8 cellular contexts compared by ENCODE assay signal in genomic region chr17:38922538-38923291, GRCh38. TPM values are rescaled to one million over a fixed set of nuclear protein-coding genes. Genes with fewer than 3 reads are reported as not detected.
DNase-seq lines count a peak whose midpoint lies in the region; ATAC-seq, FAIRE-seq and TF ChIP-seq lines count a peak whose summit lies in the region.

No MANE protein-coding gene starts in this region.

- no peaks in the 10 kb centered on the region for H3K9me3 ChIP-seq in A549
- no peaks in the 10 kb centered on the region for H3K9me3 ChIP-seq in HUES48 (ENCODE audit: control insufficient read depth, insufficient read depth, low read length)

- CTCF ChIA-PET in A549 (lab: Yijun Ruan, JAX) = interaction anchor here (0.8 to 6.3 kb wide), 13 partner anchors 9 to 252 kb away, joined by 3 to 50 read pairs (median 4); partner anchors contain the start of gene LASP1

- WGBS in A549 (ENCODE audit: missing lambda C conversion rate) = 79% methylated on average over 6 of the region's 6 CpGs

- TF ChIP-seq POLR2A in A549 (IDR thresholded peaks at IDR 0.05; ENCODE audit: low read length) = no peak

- no peaks in the 10 kb centered on the region for H3K27me3 ChIP-seq in HUES48 (ENCODE audit: control insufficient read depth, insufficient read depth, low read length)

- H3K27ac ChIP-seq in A549 = peak overlapping the region in 1 of 2 experiments; percentile 45; a peak in 3 of 6 replicates
- peak overlapping the region; percentile 76 for H3K27ac ChIP-seq in HUES48 (ENCODE audit: low read depth, low read length)

- ATAC-seq in A549 = peak; percentile 59 to 63
- no peak for ATAC-seq in activated T-helper 17 cell treated with anti-CD3 and anti-CD28 coated beads, Interleukin-2, amount 50 U/mL, for 72 hours (replicated peaks)
- ATAC-seq in Right ventricle myocardium superior (ENCODE audit: poor library complexity) = peak; percentile 67

- no peaks in the 10 kb centered on the region for H3K27me3 Mint-ChIP-seq in activated T-helper 17 cell treated with anti-CD3 and anti-CD28 coated beads, Interleukin-2, amount 50 U/mL, for 72 hours

- intact Hi-C loops in Right ventricle myocardium superior (cut with DNase I) = no loop called here

- no peak overlapping the region for H3K9ac ChIP-seq in HUES48 (ENCODE audit: low read depth, low read length)

- H3K4me3 ChIP-seq in A549 (no peak overlapping the region), HUES48 (ENCODE audit: low read depth, low read length) (no peak overlapping the region)

- POLR2A ChIA-PET in A549 (lab: Yijun Ruan, JAX) = interaction anchor here (0.6 to 1.1 kb wide), 2 partner anchors 52 to 231 kb away, joined by 3 read pairs; no protein-coding TSS in a partner anchor

- no peak for TF ChIP-seq CTCF in A549 (IDR thresholded peaks at IDR 0.05)

- H3K36me3 ChIP-seq in HUES48 (ENCODE audit: control insufficient read depth, insufficient read depth, low read length) = peaks cover 20% of the 10 kb centered on the region

- no peak for TF ChIP-seq EP300 in A549 (IDR thresholded peaks at IDR 0.05)

- no peak for FAIRE-seq in A549 (lab: Jason Lieb, UNC)

- H3K4me2 ChIP-seq in A549 = no peak overlapping the region

- H3K27ac Mint-ChIP-seq in activated T-helper 17 cell treated with anti-CD3 and anti-CD28 coated beads, Interleukin-2, amount 50 U/mL, for 72 hours = peak overlapping the region; percentile 42

- H3K9me3 Mint-ChIP-seq in activated T-helper 17 cell treated with anti-CD3 and anti-CD28 coated beads, Interleukin-2, amount 50 U/mL, for 72 hours = no peaks in the 10 kb centered on the region

- H3K36me3 Mint-ChIP-seq in activated T-helper 17 cell treated with anti-CD3 and anti-CD28 coated beads, Interleukin-2, amount 50 U/mL, for 72 hours (ENCODE audit: low read depth) = peaks cover 32% of the 10 kb centered on the region

- H3K4me1 ChIP-seq in A549 = peaks cover 11% of the 10 kb centered on the region; the same call in 1 of the 3 replicates
- peaks cover 18% of the 10 kb centered on the region for H3K4me1 ChIP-seq in HUES48 (ENCODE audit: control insufficient read depth, insufficient read depth, low read length)

- H3K4me3 Mint-ChIP-seq in activated T-helper 17 cell treated with anti-CD3 and anti-CD28 coated beads, Interleukin-2, amount 50 U/mL, for 72 hours = no peak overlapping the region

- DNase-seq in A549 (ENCODE audit: low read depth in 1 of 2, low spot score in 1 of 2) = no peak
- peak; percentile 63 for DNase-seq in Right ventricle myocardium superior
- DNase-seq in renal cortical epithelial cell (ENCODE audit: low read depth) = peak; percentile 61
- no peak for DNase-seq in NOMO-1 treated with dmso at 0.1 percent for 144 hours (lab: John Stamatoyannopoulos, UW; ENCODE audit: unreplicated experiment)
- DNase-seq in stimulated activated CD4-positive, alpha-beta T cell treated with anti-CD3 and anti-CD28 coated beads, Interleukin-12 subunit alpha, Interleukin-12 subunit beta, amount 100 ng/mL, for 4 hours = no peak
- DNase-seq in stimulated activated naive CD4-positive, alpha-beta T cell (lab: John Stamatoyannopoulos, UW) = no peak

- no peak for TF ChIP-seq RAD21 in A549 (conservative IDR thresholded peaks at IDR 0.05 in 1 of 2, IDR thresholded peaks at IDR 0.05 in 1 of 2)

- H3K4me1 Mint-ChIP-seq in activated T-helper 17 cell treated with anti-CD3 and anti-CD28 coated beads, Interleukin-2, amount 50 U/mL, for 72 hours = peaks cover 29% of the 10 kb centered on the region

TF ChIP-seq in A549, 52 proteins besides CTCF, POLR2A, EP300 and RAD21:
- TF ChIP-seq TFCP2L1 (CRISPR knock-in tag; IDR thresholded peaks at IDR 0.05) (no peak), JUN (IDR thresholded peaks at IDR 0.05) (peak in 1 of 2 experiments; percentile 21; a peak in 1 of 5 replicates), CHD4 (IDR thresholded peaks at IDR 0.05; ENCODE audit: borderline replicate concordance) (no peak)
TF ChIP-seq in A549: peak in this region for 1.

RNA-seq across cellular contexts. Expression of gene FBXO47, which starts 44.5 kb away (rescaled TPM):
- polyA plus RNA-seq in A549 (2011; rRNA removed) = 0.04 TPM in 1 of 2 replicates, not detected in the other
- 0.01 TPM in 1 of 2 replicates, not detected in the other for polyA plus RNA-seq in A549 (2012; cell fraction: cytosol; rRNA removed)
- not detected in 2 replicates for polyA plus RNA-seq in A549 (2012; cell fraction: nucleus; rRNA removed)
- polyA plus RNA-seq in A549 (2017; fragmentation: RNase III; extraction: RNeasy Plus Mini Kit Qiagen cat#74134 plus additional on column Dnase treatment) = 0.04 TPM in 1 of 3 replicates, not detected in the others
- polyA minus RNA-seq in A549 (2011; rRNA and poly(A)+ RNA removed) = not detected in 2 replicates
- not detected for total RNA-seq in activated T-helper 17 cell treated with anti-CD3 and anti-CD28 coated beads, Interleukin-2, amount 50 U/mL, for 72 hours
- not detected for total RNA-seq in Right ventricle myocardium superior
- not detected in 2 replicates for total RNA-seq in renal cortical epithelial cell

RNA-seq across cellular contexts. Expression of gene LASP1, which starts 52.9 kb away (rescaled TPM):
- polyA plus RNA-seq in A549 (2011; rRNA removed) = 145 and 152 TPM in 2 replicates
- 201 and 252 TPM in 2 replicates for polyA plus RNA-seq in A549 (2012; cell fraction: cytosol; rRNA removed)
- 247 and 316 TPM in 2 replicates for polyA plus RNA-seq in A549 (2012; cell fraction: nucleus; rRNA removed)
- 281 to 312 TPM (median 287 TPM) in 3 replicates for polyA plus RNA-seq in A549 (2017; fragmentation: RNase III; extraction: RNeasy Plus Mini Kit Qiagen cat#74134 plus additional on column Dnase treatment)
- polyA minus RNA-seq in A549 (2011; rRNA and poly(A)+ RNA removed) = 197 TPM in 2 replicates
- total RNA-seq in activated T-helper 17 cell treated with anti-CD3 and anti-CD28 coated beads, Interleukin-2, amount 50 U/mL, for 72 hours = 100 to 1,000 TPM; 116 to 172 TPM
- total RNA-seq in Right ventricle myocardium superior = 31.7 TPM
- 180 and 272 TPM in 2 replicates for total RNA-seq in renal cortical epithelial cell

Comparison
In these comparisons a context has a peak if more than half of its experiments do, and no peak if none do; other contexts are left out.
1. DNase-seq: peak in Right ventricle myocardium superior (single experiment) and renal cortical epithelial cell (single experiment); none in A549 (0 of 2), NOMO-1 treated with dmso at 0.1 percent for 144 hours (single experiment), stimulated activated CD4-positive, alpha-beta T cell treated with anti-CD3 and anti-CD28 coated beads, Interleukin-12 subunit alpha, Interleukin-12 subunit beta, amount 100 ng/mL, for 4 hours (single experiment) and stimulated activated naive CD4-positive, alpha-beta T cell (0 of 6).